Comparison of ENCODE assay signal across 26 cellular contexts in the genomic region with DNA sequence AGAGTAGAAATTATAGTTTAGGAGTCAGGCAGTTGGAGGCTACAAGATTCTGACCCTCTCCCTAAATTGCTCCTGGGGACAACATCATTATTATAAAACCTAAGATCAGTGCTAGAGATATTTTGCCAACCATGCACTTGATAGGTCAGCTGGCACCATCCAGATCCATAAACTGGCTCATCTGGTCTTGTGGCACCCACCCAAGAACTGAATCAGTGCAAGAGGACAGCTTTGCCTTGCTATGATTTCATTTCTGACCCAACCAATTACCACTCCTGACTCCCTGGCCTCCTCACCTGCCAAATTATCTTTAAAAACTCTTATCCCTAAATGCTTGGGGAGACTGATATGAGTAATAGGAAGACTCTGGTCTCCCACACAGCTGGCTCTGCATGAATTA.
"Had no signal": no experiment of that assay in that cellular context is flagged by ENCODE, and none has a peak within 500 bp of the region (broad histone marks: within the 10 kb centered on the region; RNA-seq: fewer than 3 reads in every experiment).

No MANE protein-coding gene starts in this region.

- H3K4me3 Mint-ChIP-seq: activated B cell treated with CpG ODN at 0.5 μM for 24 hours; activated CD4-positive, alpha-beta T cell treated with anti-CD3 and anti-CD28 coated beads for 36 hours; activated naive CD8-positive, alpha-beta T cell treated with anti-CD3 and anti-CD28 coated beads, Interleukin-2, amount 10 ng/mL, durations not matched to agents 7 days and 5 days; activated T-cell treated with anti-CD3 and anti-CD28 coated beads, Interleukin-2, amount 50 U/mL, for 4 hours; natural killer cell; T-helper 1 cell treated with Interleukin-12 subunit alpha and Interleukin-12 subunit beta and Interleukin-4 antibody, amounts not matched to agents 30 μg/mL and 1 μg/mL, for 36 hours had no signal

- DNase-seq: activated B cell treated with CpG ODN at 0.5 μM for 24 hours; activated CD4-positive, alpha-beta T cell treated with anti-CD3 and anti-CD28 coated beads for 36 hours; activated CD4-positive, alpha-beta T cell treated with anti-CD3 and anti-CD28 coated beads, Interleukin-2, amount 50 U/mL, for 4 hours; activated CD8-positive, alpha-beta memory T cell treated with anti-CD3 and anti-CD28 coated beads, Interleukin-2, amount 50 U/mL, for 48 hours; activated naive CD4-positive, alpha-beta T cell treated with Interleukin-2 at 50 U/mL for 16 hours; activated naive CD8-positive, alpha-beta T cell treated with anti-CD3 and anti-CD28 coated beads, Interleukin-2, amount 10 ng/mL, durations not matched to agents 7 days and 5 days; activated T-cell treated with anti-CD3 and anti-CD28 coated beads, Interleukin-2, amount 50 U/mL, for 4 hours; amniotic stem cell; cerebellar nuclear complex; erythroblast; glutamatergic neuron; hippocampal formation; left ventricle myocardium inferior; midbrain; natural killer cell; retina; stimulated activated CD4-positive, alpha-beta T cell treated with anti-CD3 and anti-CD28 coated beads, Interleukin-4, amount 100 ng/mL, for 4 hours; stimulated activated naive CD8-positive, alpha-beta T cell treated with anti-CD3 and anti-CD28 coated beads, Interleukin-15, Interleukin-2, amounts not matched to agents 100 U/mL and 50 U/mL, for 24 hours; T1000; thyroid gland; upper lobe of right lung had no signal

- FAIRE-seq: endometrium, frontal cortex had no signal

- H3K27ac Mint-ChIP-seq: activated B cell treated with CpG ODN at 0.5 μM for 24 hours; activated CD4-positive, alpha-beta T cell treated with anti-CD3 and anti-CD28 coated beads for 36 hours; activated naive CD8-positive, alpha-beta T cell treated with anti-CD3 and anti-CD28 coated beads, Interleukin-2, amount 10 ng/mL, durations not matched to agents 7 days and 5 days; activated T-helper 2 cell treated with anti-CD3 and anti-CD28 coated beads, Interferon-gamma antibody, Interleukin-2, Interleukin-4, amounts not matched to agents 10 μg/mL and 5 μg/mL and 100 μg/mL, durations not matched to agents 14 hours and 24 hours and 36 hours; natural killer cell; progenitor cell of endocrine pancreas; T-helper 1 cell treated with Interleukin-12 subunit alpha and Interleukin-12 subunit beta and Interleukin-4 antibody, amounts not matched to agents 30 μg/mL and 1 μg/mL, for 36 hours had no signal

- H3K9me3 Mint-ChIP-seq: activated B cell treated with CpG ODN at 0.5 μM for 24 hours; activated naive CD8-positive, alpha-beta T cell treated with anti-CD3 and anti-CD28 coated beads, Interleukin-2, amount 10 ng/mL, durations not matched to agents 7 days and 5 days; activated T-cell treated with anti-CD3 and anti-CD28 coated beads, Interleukin-2, amount 50 U/mL, for 4 hours; activated T-helper 2 cell treated with anti-CD3 and anti-CD28 coated beads, Interferon-gamma antibody, Interleukin-2, Interleukin-4, amounts not matched to agents 10 μg/mL and 5 μg/mL and 100 μg/mL, durations not matched to agents 14 hours and 24 hours and 36 hours; natural killer cell; T-helper 1 cell treated with Interleukin-12 subunit alpha and Interleukin-12 subunit beta and Interleukin-4 antibody, amounts not matched to agents 30 μg/mL and 1 μg/mL, for 36 hours had no signal

- H3K4me1 Mint-ChIP-seq: activated B cell treated with CpG ODN at 0.5 μM for 24 hours; activated CD4-positive, alpha-beta T cell treated with anti-CD3 and anti-CD28 coated beads for 36 hours; activated naive CD8-positive, alpha-beta T cell treated with anti-CD3 and anti-CD28 coated beads, Interleukin-2, amount 10 ng/mL, durations not matched to agents 7 days and 5 days; natural killer cell had no signal

- H3K27me3 Mint-ChIP-seq: activated B cell treated with CpG ODN at 0.5 μM for 24 hours; activated CD4-positive, alpha-beta T cell treated with anti-CD3 and anti-CD28 coated beads for 36 hours; activated naive CD8-positive, alpha-beta T cell treated with anti-CD3 and anti-CD28 coated beads, Interleukin-2, amount 10 ng/mL, durations not matched to agents 7 days and 5 days; progenitor cell of endocrine pancreas had no signal

- ATAC-seq: activated CD4-positive, alpha-beta T cell treated with anti-CD3 and anti-CD28 coated beads for 36 hours; activated T-cell treated with anti-CD3 and anti-CD28 coated beads, Interleukin-2, amount 50 U/mL, for 4 hours; natural killer cell; stimulated activated naive CD8-positive, alpha-beta T cell treated with anti-CD3 and anti-CD28 coated beads, Interleukin-15, Interleukin-2, amounts not matched to agents 100 U/mL and 50 U/mL, for 24 hours; upper lobe of right lung had no signal

- H3K36me3 Mint-ChIP-seq: activated naive CD8-positive, alpha-beta T cell treated with anti-CD3 and anti-CD28 coated beads, Interleukin-2, amount 10 ng/mL, durations not matched to agents 7 days and 5 days; natural killer cell had no signal
